Comparison of ENCODE assay signal across 14 cellular contexts in the genomic region with DNA sequence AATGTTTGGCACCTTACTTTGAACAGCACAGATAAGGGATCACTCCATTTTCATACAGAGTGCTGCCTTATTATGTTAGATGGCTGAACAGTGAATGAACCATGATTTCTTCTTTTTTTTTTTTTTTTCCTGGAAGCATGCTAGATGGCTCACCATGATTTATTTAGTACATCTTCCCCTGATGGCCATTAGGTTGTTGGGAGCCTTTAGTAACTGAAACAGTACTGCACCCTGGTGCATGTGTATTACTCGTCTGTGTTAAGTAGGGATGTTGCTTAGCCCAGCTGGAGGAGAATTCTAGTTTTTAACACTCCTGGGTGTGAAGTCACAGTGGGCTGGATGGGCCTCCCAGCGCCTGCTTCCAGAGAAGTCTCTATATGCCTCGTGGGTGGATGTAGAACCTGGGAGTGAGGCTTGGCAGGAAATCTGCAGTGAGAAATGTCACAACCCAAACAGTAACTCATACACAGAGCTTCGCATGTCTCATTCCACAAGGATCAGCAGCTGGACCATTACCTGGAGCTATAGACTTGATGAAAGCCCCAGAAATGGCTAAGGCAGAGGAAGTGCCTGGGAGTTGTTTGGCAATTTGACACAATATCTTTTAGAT. TPM values are rescaled to one million over a fixed set of nuclear protein-coding genes. Genes with fewer than 3 reads are reported as not detected.
DNase-seq lines count a peak whose midpoint lies in the region; ATAC-seq and TF ChIP-seq lines count a peak whose summit lies in the region.
"Had no signal": no experiment of that assay in that cellular context is flagged by ENCODE, and none has a peak within 500 bp of the region (broad histone marks: within the 10 kb centered on the region; RNA-seq: fewer than 3 reads in every experiment).

No MANE protein-coding gene starts in this region.

- H3K36me3 ChIP-seq in transverse colon: no peaks in the 10 kb centered on the region
- H3K36me3 ChIP-seq in upper lobe of left lung: no peaks in the 10 kb centered on the region
- H3K36me3 ChIP-seq: gastrocnemius medialis had no signal

- TF ChIP-seq CTCF in fibroblast of pulmonary artery (IDR thresholded peaks at IDR 0.05; ENCODE audit: low read length, missing control alignments) (no peak), transverse colon (IDR thresholded peaks at IDR 0.05) (no peak), upper lobe of left lung (IDR thresholded peaks at IDR 0.05) (no peak)

- no peak for TF ChIP-seq POLR2A in transverse colon (IDR thresholded peaks at IDR 0.05)
- TF ChIP-seq POLR2A in upper lobe of left lung (IDR thresholded peaks at IDR 0.05): no peak

- H3K4me1 ChIP-seq in transverse colon (peaks cover 0 to 35% (median 8%) of the 10 kb centered on the region in 4 donors), upper lobe of left lung (peaks cover 4 to 27% (median 14%) of the 10 kb centered on the region in 4 donors)
- H3K4me1 ChIP-seq: gastrocnemius medialis had no signal

- TF ChIP-seq EP300 in transverse colon (IDR thresholded peaks at IDR 0.05; ENCODE audit: low read depth): no peak
- TF ChIP-seq EP300 in upper lobe of left lung (IDR thresholded peaks at IDR 0.05): no peak

- in situ Hi-C loops in transverse colon (cut with MboI; ENCODE audit: low pct_ligation_motif_present in 1 of 4, low pct_unique_long_range_greater_than_20kb in 1 of 4, low sequenced_read_pairs in 3 of 4): loop anchor here in 1 of 4 donors (10.0 kb wide), 1 partner anchor 67 kb away; no protein-coding TSS in a partner anchor

- H3K9me3 ChIP-seq in transverse colon (no peaks in the 10 kb centered on the region), upper lobe of left lung (no peaks in the 10 kb centered on the region)
- H3K9me3 ChIP-seq: gastrocnemius medialis had no signal

- H3K4me3 Mint-ChIP-seq in activated CD4-positive, alpha-beta memory T cell treated with anti-CD3 and anti-CD28 coated beads for 36 hours: peak overlapping the region; percentile 2
- H3K4me3 Mint-ChIP-seq: CD4-positive, alpha-beta T cell; H9 had no signal

- H3K27me3 ChIP-seq in transverse colon (no peaks in the 10 kb centered on the region), upper lobe of left lung (no peaks in the 10 kb centered on the region)
- H3K27me3 ChIP-seq: gastrocnemius medialis had no signal

- H3K9me3 Mint-ChIP-seq in activated naive CD4-positive, alpha-beta T cell treated with anti-CD3 and anti-CD28 coated beads, Interleukin-2, amount 50 U/mL, for 72 hours: no peaks in the 10 kb centered on the region
- no peaks in the 10 kb centered on the region for H3K9me3 Mint-ChIP-seq in activated CD4-positive, alpha-beta memory T cell treated with anti-CD3 and anti-CD28 coated beads for 36 hours
- H3K9me3 Mint-ChIP-seq: activated naive CD8-positive, alpha-beta T cell treated with anti-CD3 and anti-CD28 coated beads, Interleukin-2, amount 10 ng/mL, durations not matched to agents 7 days and 5 days; CD4-positive, alpha-beta T cell; H9 had no signal

- H3K36me3 Mint-ChIP-seq in activated naive CD4-positive, alpha-beta T cell treated with anti-CD3 and anti-CD28 coated beads, Interleukin-2, amount 50 U/mL, for 72 hours: no peaks in the 10 kb centered on the region
- no peaks in the 10 kb centered on the region for H3K36me3 Mint-ChIP-seq in activated CD4-positive, alpha-beta memory T cell treated with anti-CD3 and anti-CD28 coated beads for 36 hours
- H3K36me3 Mint-ChIP-seq: activated naive CD8-positive, alpha-beta T cell treated with anti-CD3 and anti-CD28 coated beads, Interleukin-2, amount 10 ng/mL, durations not matched to agents 7 days and 5 days had no signal

- CTCF ChIA-PET in activated CD4-positive, alpha-beta memory T cell treated with anti-CD3 and anti-CD28 coated beads for 36 hours (lab: Charles Lee): interaction anchor here (0.9 to 4.6 kb wide), 21 partner anchors 7 to 193 kb away, joined by 3 to 91 read pairs (median 5); a partner anchor contains a TSS

- H3K27me3 Mint-ChIP-seq in activated CD4-positive, alpha-beta memory T cell treated with anti-CD3 and anti-CD28 coated beads for 36 hours: no peaks in the 10 kb centered on the region
- H3K27me3 Mint-ChIP-seq: CD4-positive, alpha-beta T cell had no signal

- no peak for DNase-seq in activated naive CD4-positive, alpha-beta T cell treated with anti-CD3 and anti-CD28 coated beads, Interleukin-2, amount 50 U/mL, for 72 hours (ENCODE audit: low spot score in 2 of 2)
- no peak for DNase-seq in activated naive CD4-positive, alpha-beta T cell treated with anti-CD3 and anti-CD28 coated beads, Interleukin-2, amount 50 U/mL, for 16 hours
- peak; percentile 61 for DNase-seq in activated CD4-positive, alpha-beta memory T cell treated with anti-CD3 and anti-CD28 coated beads for 36 hours
- DNase-seq in fibroblast of pulmonary artery (ENCODE audit: low read depth) (peak; percentile 51), transverse colon (no peak), upper lobe of left lung (no peak), D341Med (ENCODE audit: low spot score) (no peak), nucleus accumbens (lab: John Stamatoyannopoulos, UW) (no peak)

- POLR2A ChIA-PET in activated CD4-positive, alpha-beta memory T cell treated with anti-CD3 and anti-CD28 coated beads for 36 hours (lab: Charles Lee): interaction anchor here (0.5 to 2.0 kb wide), 11 partner anchors 9 to 129 kb away, joined by 3 to 10 read pairs (median 4); a partner anchor contains a TSS

- H3K4me3 ChIP-seq in fibroblast of pulmonary artery (replicated peaks; ENCODE audit: low read depth, low read length) (no peak overlapping the region), transverse colon (no peak overlapping the region), upper lobe of left lung (no peak overlapping the region)

- intact Hi-C loops in activated CD4-positive, alpha-beta memory T cell treated with anti-CD3 and anti-CD28 coated beads for 36 hours (cut with micrococcal nuclease): loop anchor here (1.0 to 5.0 kb wide), 6 partner anchors 35 to 210 kb away; a partner anchor contains a TSS
- intact Hi-C loops in transverse colon (cut with DNase I; ENCODE audit: low total_unique reads): no loop called here

- H3K27ac Mint-ChIP-seq in activated naive CD4-positive, alpha-beta T cell treated with anti-CD3 and anti-CD28 coated beads, Interleukin-2, amount 50 U/mL, for 72 hours: peak overlapping the region in 1 of 2 donors; percentile 96
- peak overlapping the region; percentile 84 for H3K27ac Mint-ChIP-seq in activated CD4-positive, alpha-beta memory T cell treated with anti-CD3 and anti-CD28 coated beads for 36 hours

- H3K4me1 Mint-ChIP-seq in activated CD4-positive, alpha-beta memory T cell treated with anti-CD3 and anti-CD28 coated beads for 36 hours (ENCODE audit: low read depth): peaks cover 33% of the 10 kb centered on the region

- peak; percentile 5 to 19 for ATAC-seq in activated naive CD4-positive, alpha-beta T cell treated with anti-CD3 and anti-CD28 coated beads, Interleukin-2, amount 50 U/mL, for 72 hours
- no peak for ATAC-seq in upper lobe of left lung (ENCODE audit: low FRiP score in 2 of 2)

- WGBS in transverse colon (ENCODE audit: low coverage in 1 of 2), 2 donors: 56 to 100% methylated on average over 1 to 4 of the region's 4 CpGs
- WGBS in upper lobe of left lung, 2 donors: 58 to 59% methylated on average over 3 to 4 of the region's 4 CpGs

- peak overlapping the region in 3 of 4 donors; percentile 1 to 49 (median 17) for H3K27ac ChIP-seq in transverse colon
- H3K27ac ChIP-seq in upper lobe of left lung: peak overlapping the region in 2 of 4 donors; percentile 63 to 66

RNA-seq across cellular contexts. Expression of a gene that starts 29.0 kb away (rescaled TPM):
- total RNA-seq in activated naive CD4-positive, alpha-beta T cell treated with anti-CD3 and anti-CD28 coated beads, Interleukin-2, amount 50 U/mL, for 72 hours: not detected
- total RNA-seq in activated CD4-positive, alpha-beta memory T cell treated with anti-CD3 and anti-CD28 coated beads for 36 hours: not detected
- total RNA-seq in transverse colon: not detected
- 1 to 10 TPM in 2 of 6 donors, under 1 TPM in 2, not detected in 2; 0.55 to 5.2 (median 1.0) TPM for total RNA-seq in upper lobe of left lung
- total RNA-seq: activated naive CD8-positive, alpha-beta T cell treated with anti-CD3 and anti-CD28 coated beads, Interleukin-2, amount 10 ng/mL, durations not matched to agents 7 days and 5 days; CD4-positive, alpha-beta T cell; gastrocnemius medialis; H9; lung microvascular endothelial cell; temporal lobe had no signal

RNA-seq across cellular contexts. Expression of a gene that starts 46.1 kb away (rescaled TPM):
- 100 to 1,000 TPM in 1 of 2 donors, 10 to 100 TPM in 1; 70.8 to 149 TPM for total RNA-seq in activated naive CD4-positive, alpha-beta T cell treated with anti-CD3 and anti-CD28 coated beads, Interleukin-2, amount 50 U/mL, for 72 hours
- total RNA-seq in activated CD4-positive, alpha-beta memory T cell treated with anti-CD3 and anti-CD28 coated beads for 36 hours: 10 to 100 TPM; 88.8 to 91.3 TPM
- 100 to 1,000 TPM in 3 of 4 donors, 1 to 10 TPM in 1; 9.4 to 173 (median 148) TPM for total RNA-seq in transverse colon
- 100 to 1,000 TPM in 1 of 6 donors, 10 to 100 TPM in 5; 22.9 to 105 (median 51.0) TPM for total RNA-seq in upper lobe of left lung

Comparison
In these comparisons a context has a peak if more than half of its experiments do, and no peak if none do; other contexts are left out.
1. ATAC-seq: peak in activated naive CD4-positive, alpha-beta T cell treated with anti-CD3 and anti-CD28 coated beads, Interleukin-2, amount 50 U/mL, for 72 hours (2 of 2); none in upper lobe of left lung (0 of 2).
2. DNase-seq: peak in activated CD4-positive, alpha-beta memory T cell treated with anti-CD3 and anti-CD28 coated beads for 36 hours (single experiment) and fibroblast of pulmonary artery (single experiment); none in activated naive CD4-positive, alpha-beta T cell treated with anti-CD3 and anti-CD28 coated beads, Interleukin-2, amount 50 U/mL, for 72 hours (0 of 2), activated naive CD4-positive, alpha-beta T cell treated with anti-CD3 and anti-CD28 coated beads, Interleukin-2, amount 50 U/mL, for 16 hours (single experiment), transverse colon (single experiment), upper lobe of left lung (0 of 2), D341Med (single experiment) and nucleus accumbens (0 of 56).